Comparison of ENCODE assay signal across 8 cellular contexts in the genomic region with DNA sequence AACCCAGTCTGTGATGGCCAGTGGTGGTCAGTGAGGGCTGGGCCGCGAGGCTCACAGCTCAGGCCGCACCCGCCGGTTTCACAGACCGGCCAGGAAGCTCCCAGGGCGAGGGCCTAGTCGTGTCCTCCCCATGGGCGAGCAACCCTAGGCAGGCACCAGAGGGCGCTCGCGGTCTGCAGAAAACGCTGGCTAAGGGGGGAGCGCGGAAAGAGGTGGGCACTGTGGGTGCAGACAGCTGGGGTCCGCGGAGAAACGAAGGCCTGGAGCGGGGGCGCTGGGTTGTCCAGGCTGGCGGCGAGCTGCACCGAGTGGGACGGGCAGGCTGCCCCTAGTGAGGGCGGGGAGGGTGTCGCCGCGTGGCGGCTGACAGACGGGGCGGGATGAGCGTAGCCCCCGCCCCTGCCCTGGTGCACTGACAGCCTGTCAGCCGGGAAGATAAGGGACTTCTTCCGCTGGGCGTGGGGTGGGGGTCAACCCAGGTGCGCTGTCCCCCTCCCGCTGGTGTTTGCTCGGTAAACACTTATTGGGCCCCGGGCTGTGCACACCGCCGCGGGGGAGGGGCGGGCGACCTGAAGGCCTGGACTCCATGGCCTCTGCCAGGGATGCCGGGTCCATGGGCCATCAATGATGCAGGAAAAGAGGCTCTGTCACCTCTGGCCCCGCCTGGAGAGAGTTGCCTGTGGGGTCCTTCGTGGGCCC. TPM values are rescaled to one million over a fixed set of nuclear protein-coding genes. Genes with fewer than 3 reads are reported as not detected.
DNase-seq lines count a peak whose midpoint lies in the region; ATAC-seq and TF ChIP-seq lines count a peak whose summit lies in the region.

No MANE protein-coding gene starts in this region.

- H4K20me1 ChIP-seq in OCI-LY3 (ENCODE audit: insufficient read depth, low read length): no peaks in the 10 kb centered on the region

- H3K36me3 ChIP-seq in OCI-LY3 (replicated peaks; ENCODE audit: low read depth, low read length) (no peaks in the 10 kb centered on the region), mucosa of stomach (ENCODE audit: control insufficient read depth, insufficient read depth, low read length) (no peaks in the 10 kb centered on the region)

- in situ Hi-C loops in Caki2 (cut with HindIII; ENCODE audit: low pct_unique_long_range_greater_than_20kb, low sequenced_read_pairs): no loop called here

- no peak for ATAC-seq in HG03342 (IDR thresholded peaks at IDR 0.05; ENCODE audit: unreplicated experiment)

- H3K9ac ChIP-seq in OCI-LY3 (ENCODE audit: low read length): peak overlapping the region; percentile 24; the same call in 1 of the 2 replicates
- peak overlapping the region; percentile 39 for H3K9ac ChIP-seq in mucosa of stomach (ENCODE audit: low read length)

- no peaks in the 10 kb centered on the region for H3K79me2 ChIP-seq in OCI-LY3 (ENCODE audit: low read length)

- H3K4me1 ChIP-seq in OCI-LY3 (ENCODE audit: low read length): no peaks in the 10 kb centered on the region
- H3K4me1 ChIP-seq in mucosa of stomach (ENCODE audit: control insufficient read depth, insufficient read depth, low read length): peaks cover 11% of the 10 kb centered on the region

- H3K27ac ChIP-seq in OCI-LY3 (ENCODE audit: low read length): no peak overlapping the region

- H3K4me2 ChIP-seq in OCI-LY3 (ENCODE audit: low read length): peak overlapping the region; percentile 75

- H3K27me3 ChIP-seq in OCI-LY3 (ENCODE audit: low read depth, low read length) (no peaks in the 10 kb centered on the region), mucosa of stomach (ENCODE audit: control insufficient read depth, insufficient read depth, low read length) (peaks cover 16% of the 10 kb centered on the region)

- H3K9me3 ChIP-seq in OCI-LY3 (ENCODE audit: insufficient read depth, low read length) (no peaks in the 10 kb centered on the region), mucosa of stomach (ENCODE audit: control insufficient read depth, low read length) (no peaks in the 10 kb centered on the region)

- peak overlapping the region; percentile 74 for H3K4me3 ChIP-seq in OCI-LY3 (ENCODE audit: low read length)
- H3K4me3 ChIP-seq in epithelial cell of proximal tubule (ENCODE audit: low read depth, low read length): peak overlapping the region; percentile 40
- peak overlapping the region; percentile 14 for H3K4me3 ChIP-seq in mucosa of stomach (ENCODE audit: low read length)

- DNase-seq in Caki2 (ENCODE audit: low read depth) (peak; percentile 76), HS-5 (ENCODE audit: low read depth) (peak; percentile 42), activated T-cell treated with anti-CD3 and anti-CD28 coated beads for 24 hours (ENCODE audit: low read depth) (peak; percentile 78), epithelial cell of proximal tubule (ENCODE audit: low read depth) (no peak)
- peak; percentile 76 to 77 for DNase-seq in stimulated activated CD8-positive, alpha-beta memory T cell treated with anti-CD3 and anti-CD28 coated beads, Interleukin-4, amount 100 ng/mL, for 1 hour (ENCODE audit: low read depth in 2 of 2, low spot score in 1 of 2)

- peak overlapping the region; percentile 96 for H2AFZ ChIP-seq in OCI-LY3 (ENCODE audit: low read depth, low read length)

- TF ChIP-seq CTCF in OCI-LY3 (IDR thresholded peaks at IDR 0.05; ENCODE audit: low read depth, low read length) (peak; percentile 97), epithelial cell of proximal tubule (conservative IDR thresholded peaks at IDR 0.05; ENCODE audit: low read depth, low read length) (peak; percentile 85)

RNA-seq across cellular contexts. Expression of a gene that starts 7.5 kb away (rescaled TPM):
- 11.2 and 12.3 TPM in 2 replicates for total RNA-seq in Caki2 (2014; rRNA removed; shearing (Covaris generic); ENCODE audit: low replicate concordance)
- total RNA-seq in epithelial cell of proximal tubule: 0.81 TPM in 1 of 2 replicates, not detected in the other

RNA-seq across cellular contexts. Expression of a gene that starts 16.5 kb away (rescaled TPM):
- total RNA-seq in Caki2 (2014; rRNA removed; shearing (Covaris generic); ENCODE audit: low replicate concordance): 37.8 and 46.2 TPM in 2 replicates
- 3.7 and 3.9 TPM in 2 replicates for total RNA-seq in epithelial cell of proximal tubule

RNA-seq across cellular contexts. Expression of a gene that starts 29.8 kb away (rescaled TPM):
- total RNA-seq in Caki2 (2014; rRNA removed; shearing (Covaris generic); ENCODE audit: low replicate concordance): 0.68 TPM in 1 of 2 replicates, not detected in the other
- total RNA-seq in epithelial cell of proximal tubule: not detected in 2 replicates

Comparison
In these comparisons a context has a peak if more than half of its experiments do, and no peak if none do; other contexts are left out.
1. H3K4me3 ChIP-seq: peak in every context shown above with its lines; median percentile 74 in OCI-LY3; 40 in epithelial cell of proximal tubule; 14 in mucosa of stomach.